7 cellular contexts compared by ENCODE assay signal in the genomic region with DNA sequence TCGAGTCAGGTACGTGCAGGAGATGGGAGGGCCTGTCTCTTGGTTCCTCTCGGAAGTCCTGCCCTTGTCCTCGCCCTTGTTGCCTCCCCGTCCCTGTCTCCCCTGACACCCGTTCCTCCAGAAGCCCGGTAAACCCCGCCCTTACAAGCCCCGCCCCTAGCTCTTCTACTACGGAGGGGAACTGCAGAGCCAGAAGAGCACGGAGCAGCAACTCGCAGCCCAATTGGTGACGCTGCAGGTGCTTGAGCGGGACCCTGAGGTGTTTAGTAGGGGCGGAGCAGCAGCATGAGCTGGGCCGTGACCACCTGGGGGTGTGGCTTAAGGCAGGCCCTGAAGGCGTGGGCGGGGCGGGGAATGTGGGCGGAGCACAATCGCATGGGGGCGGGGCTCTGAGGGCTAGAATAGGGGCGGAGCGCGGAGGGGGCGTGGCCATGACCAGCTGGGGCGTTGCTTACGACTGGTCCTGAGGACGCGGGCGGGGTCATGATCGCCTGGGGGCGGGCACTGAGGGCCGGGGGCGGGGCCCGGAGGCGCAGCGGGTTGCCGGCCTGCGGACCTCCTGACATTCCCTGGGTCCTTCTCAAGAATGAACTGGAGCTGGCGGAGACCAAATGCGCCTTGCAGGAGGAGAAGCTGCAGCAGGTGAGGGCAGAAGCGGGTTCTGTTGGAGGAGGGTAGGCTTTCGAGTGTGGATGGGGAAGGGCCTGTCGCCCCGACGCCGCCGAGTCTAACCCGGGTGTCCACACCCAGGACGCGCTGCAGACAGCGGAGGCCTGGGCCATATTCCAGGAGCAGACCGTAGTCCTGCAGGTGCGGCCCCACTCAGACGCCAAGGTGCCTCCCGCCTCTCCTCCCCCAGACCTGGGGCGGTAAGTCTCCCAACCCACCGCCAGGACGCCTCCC. TPM values are rescaled to one million over a fixed set of nuclear protein-coding genes. Genes with fewer than 3 reads are reported as not detected.
DNase-seq lines count a peak whose midpoint lies in the region; ATAC-seq and TF ChIP-seq lines count a peak whose summit lies in the region.
"Not testable (repeated sequence)": the region's sequence is repeated elsewhere in the genome, so short reads cannot be mapped to it uniquely, and the experiment has no call there.

No MANE protein-coding gene starts in this region.

- in situ Hi-C loops in Panc1 (cut with HindIII; ENCODE audit: low pct_unique_long_range_greater_than_20kb, low sequenced_read_pairs), result not testable (repeated sequence)

- peak overlapping the region; percentile 24 to 37 for H3K4me3 ChIP-seq in Panc1 (ENCODE audit: low read depth in 2 of 2, low read length in 2 of 2)

- POLR2A ChIA-PET in Panc1 (lab: Charles Lee), result interaction anchor here (0.6 kb wide), 1 partner anchor 161 kb away, joined by 9 read pairs; a partner anchor contains a TSS

- H3K4me1 ChIP-seq in Panc1 (ENCODE audit: control insufficient read depth, insufficient read depth, low read length), result not testable (repeated sequence)

- not testable (repeated sequence) for H3K27me3 ChIP-seq in Panc1 (ENCODE audit: control insufficient read depth, insufficient read depth, low read length)

- ATAC-seq in GM19035 (IDR thresholded peaks at IDR 0.05; ENCODE audit: unreplicated experiment) (peak; percentile 86), HG03039 (IDR thresholded peaks at IDR 0.05; ENCODE audit: unreplicated experiment) (peak; percentile 69), Panc1 (peak; percentile 93)

- H3K9me3 ChIP-seq in Panc1 (ENCODE audit: control insufficient read depth, insufficient read depth, low read depth, low read length), result not testable (repeated sequence)

- not testable (repeated sequence) for H3K27me3 Mint-ChIP-seq in endothelial cell (ENCODE audit: unreplicated experiment)

- not testable (repeated sequence) for H3K27ac ChIP-seq in Panc1 (ENCODE audit: low read length)

- H3K36me3 ChIP-seq in Panc1 (ENCODE audit: control insufficient read depth, insufficient read depth, low read length), result not testable (repeated sequence)

- not testable (repeated sequence) for H3K36me3 Mint-ChIP-seq in endothelial cell (ENCODE audit: low read depth, unreplicated experiment)

- H3K9me3 Mint-ChIP-seq in endothelial cell (ENCODE audit: unreplicated experiment), result not testable (repeated sequence)

- not testable (repeated sequence) for TF ChIP-seq CTCF in Panc1 (IDR thresholded peaks at IDR 0.05); endothelial cell (IDR thresholded peaks at IDR 0.05; ENCODE audit: unreplicated experiment)

- peak; percentile 60 for DNase-seq in Panc1 (ENCODE audit: low read depth, low spot score)
- peak; percentile 91 for DNase-seq in activated T-cell treated with anti-CD3 and anti-CD28 coated beads, Interleukin-2, amount 50 U/mL, for 48 hours
- DNase-seq in endothelial cell (ENCODE audit: low spot score), result peak; percentile 76
- DNase-seq in lung microvascular endothelial cell (ENCODE audit: low read depth in 2 of 2), result peak; percentile 73 to 79
- DNase-seq in stimulated activated CD4-positive, alpha-beta T cell treated with anti-CD3 and anti-CD28 coated beads, Interleukin-15, amount 100 ng/mL, for 48 hours (ENCODE audit: low read depth in 2 of 2), result peak; percentile 81 to 88

- not testable (repeated sequence) for H3K4me1 Mint-ChIP-seq in endothelial cell (ENCODE audit: unreplicated experiment)

- not testable (repeated sequence) for H3K27ac Mint-ChIP-seq in endothelial cell (ENCODE audit: unreplicated experiment)

- peak overlapping the region; percentile 80 for H3K4me3 Mint-ChIP-seq in endothelial cell (ENCODE audit: unreplicated experiment)

- not testable (repeated sequence) for BruUV-seq in Panc1 (replicated peaks; lab: Mats Ljungman, UMichigan)

- CTCF ChIA-PET in Panc1 (lab: Charles Lee), result not testable (repeated sequence)

- intact Hi-C loops in Panc1 (cut with micrococcal nuclease; ENCODE audit: unreplicated experiment), result not testable (repeated sequence)

RNA-seq across cellular contexts. Expression of a gene that starts 1.3 kb away (rescaled TPM):
- 2.9 TPM for total RNA-seq in Panc1 (2021; ENCODE audit: unreplicated experiment)
- 1.4 TPM for polyA plus RNA-seq in Panc1 (2012; ENCODE audit: insufficient read length)
- total RNA-seq in endothelial cell (ENCODE audit: unreplicated experiment), result 0.92 TPM
- total RNA-seq in lung microvascular endothelial cell, result 0.20 and 0.44 TPM in 2 replicates

RNA-seq across cellular contexts. Expression of a gene that starts 51.3 kb away (rescaled TPM):
- total RNA-seq in Panc1 (2021; ENCODE audit: unreplicated experiment), result 7.3 TPM
- polyA plus RNA-seq in Panc1 (2012; ENCODE audit: insufficient read length), result 4.0 TPM
- 23.5 TPM for total RNA-seq in endothelial cell (ENCODE audit: unreplicated experiment)
- total RNA-seq in lung microvascular endothelial cell, result 1.7 and 3.2 TPM in 2 replicates
